In genomic region chr16:67928147-67928546, GRCh38 we compare ENCODE assay signal across 14 cellular contexts. TPM values are rescaled to one million over a fixed set of nuclear protein-coding genes. Genes with fewer than 3 reads are reported as not detected.
DNase-seq lines count a peak whose midpoint lies in the region; ATAC-seq and TF ChIP-seq lines count a peak whose summit lies in the region.
"Had no signal": no experiment of that assay in that cellular context is flagged by ENCODE, and none has a peak within 500 bp of the region (broad histone marks: within the 10 kb centered on the region; RNA-seq: fewer than 3 reads in every experiment).

No MANE protein-coding gene starts in this region.

- peak overlapping the region; percentile 45 for H3K27ac Mint-ChIP-seq in T-helper 2 cell treated with Interferon-gamma antibody and Interleukin-4, amounts not matched to agents 5 μg/mL and 100 μg/mL, for 36 hours
- H3K27ac Mint-ChIP-seq in GM23338 = peak overlapping the region; percentile 82; the same call in 1 of the 2 replicates
- peak overlapping the region in 3 of 5 experiments; percentile 50 to 86 (median 67) for H3K27ac Mint-ChIP-seq in brain
- no peak overlapping the region for H3K27ac Mint-ChIP-seq in neural progenitor cell
- H3K27ac Mint-ChIP-seq: HFFc6 had no signal

- H3K79me2 ChIP-seq in GM23338 (replicated peaks; ENCODE audit: insufficient read depth) (no peaks in the 10 kb centered on the region), neural progenitor cell (ENCODE audit: low read depth) (no peaks in the 10 kb centered on the region)

- no peaks in the 10 kb centered on the region for H3K9me3 Mint-ChIP-seq in T-helper 2 cell treated with Interferon-gamma antibody and Interleukin-4, amounts not matched to agents 5 μg/mL and 100 μg/mL, for 36 hours
- no peaks in the 10 kb centered on the region for H3K9me3 Mint-ChIP-seq in GM23338
- H3K9me3 Mint-ChIP-seq in brain = no peaks in the 10 kb centered on the region
- no peaks in the 10 kb centered on the region for H3K9me3 Mint-ChIP-seq in neural progenitor cell
- H3K9me3 Mint-ChIP-seq: HFFc6 had no signal

- H3K9me2 ChIP-seq in GM23338 (ENCODE audit: insufficient read depth) = no peaks in the 10 kb centered on the region

- H3K4me3 Mint-ChIP-seq in T-helper 2 cell treated with Interferon-gamma antibody and Interleukin-4, amounts not matched to agents 5 μg/mL and 100 μg/mL, for 36 hours = no peak overlapping the region
- H3K4me3 Mint-ChIP-seq in GM23338 (no peak overlapping the region), brain (no peak overlapping the region), neural progenitor cell (peak overlapping the region; percentile 64)
- H3K4me3 Mint-ChIP-seq: HFFc6 had no signal

- H3K4me1 Mint-ChIP-seq in T-helper 2 cell treated with Interferon-gamma antibody and Interleukin-4, amounts not matched to agents 5 μg/mL and 100 μg/mL, for 36 hours (ENCODE audit: low read depth) = peaks cover 2% of the 10 kb centered on the region
- H3K4me1 Mint-ChIP-seq in GM23338 = peaks cover 13% of the 10 kb centered on the region
- peaks cover 16% of the 10 kb centered on the region for H3K4me1 Mint-ChIP-seq in brain
- no peaks in the 10 kb centered on the region for H3K4me1 Mint-ChIP-seq in neural progenitor cell

- H3K4me3 ChIP-seq in GM23338 (no peak overlapping the region), neural progenitor cell (no peak overlapping the region)
- H3K4me3 ChIP-seq: cardiac muscle cell had no signal

- no peaks in the 10 kb centered on the region for H3K9me3 ChIP-seq in neural progenitor cell (ENCODE audit: low read depth)

- H3K4me2 ChIP-seq in GM23338 (no peak overlapping the region), neural progenitor cell (no peak overlapping the region)

- TF ChIP-seq CTCF in GM23338 (conservative IDR thresholded peaks at IDR 0.05; ENCODE audit: low read depth in 2 of 2) (no peak), brain (conservative IDR thresholded peaks at IDR 0.05) (no peak), neural progenitor cell (IDR thresholded peaks at IDR 0.05) (no peak)

- H2AFZ ChIP-seq in GM23338 = no peak overlapping the region
- no peak overlapping the region for H2AFZ ChIP-seq in neural progenitor cell (replicated peaks)

- 0 out of 2 replicates have a peak, but pooled peaks cover 6% of the 10 kb centered on the region for H3F3A ChIP-seq in GM23338 (replicated peaks; ENCODE audit: low read depth)
- H3F3A ChIP-seq in neural progenitor cell (ENCODE audit: low read depth) = no peaks in the 10 kb centered on the region

- H3K36me3 ChIP-seq in GM23338 (ENCODE audit: insufficient read depth) (no peaks in the 10 kb centered on the region), neural progenitor cell (no peaks in the 10 kb centered on the region)

- H3K27ac ChIP-seq in GM23338 (ENCODE audit: low read depth) (no peak overlapping the region), neural progenitor cell (no peak overlapping the region)
- H3K27ac ChIP-seq: cardiac muscle cell, HL-60 had no signal

- H3K4me1 ChIP-seq in GM23338 (ENCODE audit: insufficient read depth) = peaks cover 6% of the 10 kb centered on the region; the same call in 1 of the 2 replicates
- no peaks in the 10 kb centered on the region for H3K4me1 ChIP-seq in neural progenitor cell

- H3K27me3 ChIP-seq in GM23338 (ENCODE audit: insufficient read depth) = no peaks in the 10 kb centered on the region
- no peaks in the 10 kb centered on the region for H3K27me3 ChIP-seq in neural progenitor cell
- H3K27me3 ChIP-seq: cardiac muscle cell had no signal

- H3K27me3 Mint-ChIP-seq in T-helper 2 cell treated with Interferon-gamma antibody and Interleukin-4, amounts not matched to agents 5 μg/mL and 100 μg/mL, for 36 hours (ENCODE audit: low read depth) = no peaks in the 10 kb centered on the region
- H3K27me3 Mint-ChIP-seq in GM23338 (ENCODE audit: insufficient read depth, low read depth, poor library complexity) (peaks cover 14% of the 10 kb centered on the region), brain (no peaks in the 10 kb centered on the region), neural progenitor cell (ENCODE audit: insufficient read depth, low read depth) (peaks cover 8% of the 10 kb centered on the region)

- H3K36me3 Mint-ChIP-seq in T-helper 2 cell treated with Interferon-gamma antibody and Interleukin-4, amounts not matched to agents 5 μg/mL and 100 μg/mL, for 36 hours (ENCODE audit: low read depth) = peaks cover 30% of the 10 kb centered on the region
- peaks cover 7% of the 10 kb centered on the region; the same call in 1 of the 3 replicates for H3K36me3 Mint-ChIP-seq in GM23338 (ENCODE audit: low read depth)
- peaks cover 4% of the 10 kb centered on the region for H3K36me3 Mint-ChIP-seq in brain
- peaks cover 5% of the 10 kb centered on the region for H3K36me3 Mint-ChIP-seq in neural progenitor cell

- H4K20me1 ChIP-seq in GM23338 (replicated peaks; ENCODE audit: insufficient read depth) = no peaks in the 10 kb centered on the region; the same call in none of the 2 replicates
- peaks cover 44% of the 10 kb centered on the region for H4K20me1 ChIP-seq in neural progenitor cell (ENCODE audit: low read depth)

- H3K9ac ChIP-seq in neural progenitor cell = no peak overlapping the region

- no peak for DNase-seq in T-helper 2 cell treated with Interferon-gamma antibody and Interleukin-4, amounts not matched to agents 5 μg/mL and 100 μg/mL, for 36 hours (ENCODE audit: low spot score)
- DNase-seq in T-helper 2 cell = no peak
- DNase-seq in GM23338 (ENCODE audit: low spot score) = no peak
- no peak for DNase-seq in neural progenitor cell (ENCODE audit: low spot score)
- DNase-seq in A172 (ENCODE audit: low spot score) = no peak
- no peak for DNase-seq in DMS53 treated with DMSO at 0.1 percent for 48 hours (lab: John Stamatoyannopoulos, UW; ENCODE audit: unreplicated experiment)
- DNase-seq: NCI-H446 treated with DMSO at 0.1 percent for 48 hours had no signal

- ATAC-seq in GM23338 = no peak
- ATAC-seq in HG03025 (IDR thresholded peaks at IDR 0.05; ENCODE audit: low FRiP score, unreplicated experiment) = no peak

TF ChIP-seq in GM23338, 12 proteins besides CTCF, POLR2A, EP300 and RAD21 (continues in another document):
- TF ChIP-seq POLR2AphosphoS5 (IDR thresholded peaks at IDR 0.05; ENCODE audit: low read depth) (no peak), EZH2 (IDR thresholded peaks at IDR 0.05; ENCODE audit: low read depth, unreplicated experiment) (no peak), CREB1 (CRISPR knock-in tag; IDR thresholded peaks at IDR 0.05; ENCODE audit: low read depth) (no peak), REST (IDR thresholded peaks at IDR 0.05; ENCODE audit: unreplicated experiment) (no peak)

RNA-seq across cellular contexts. Expression of gene CTRL, which starts 3.5 kb away (rescaled TPM):
- total RNA-seq in GM23338 (2014; rRNA removed; shearing (Covaris generic)) = 1.6 and 8.0 TPM in 2 replicates
- polyA plus RNA-seq in GM23338 (2016; fragmentation: Nextera tagmentation; extraction: Ambion mirVana) = 12.8 and 13.0 TPM in 2 replicates
- polyA plus RNA-seq in brain (ENCODE audit: insufficient read depth, low read depth, low replicate concordance) = 1.0 TPM
- total RNA-seq in neural progenitor cell (ENCODE audit: low replicate concordance) = 0.40 and 0.45 TPM in 2 replicates
- 0.33 and 0.96 TPM in 2 replicates for total RNA-seq in A172 (2014; rRNA removed; shearing (Covaris generic))
- total RNA-seq: kidney epithelial cell, urinary bladder had no signal

RNA-seq across cellular contexts. Expression of gene PSMB10, which starts 8.5 kb away (rescaled TPM):
- 27.5 and 35.0 TPM in 2 replicates for total RNA-seq in GM23338 (2014; rRNA removed; shearing (Covaris generic))
- polyA plus RNA-seq in GM23338 (2016; fragmentation: Nextera tagmentation; extraction: Ambion mirVana) (114 and 129 TPM in 2 replicates), brain (ENCODE audit: insufficient read depth, low read depth, low replicate concordance) (77.4 TPM)
- 1.2 and 4.4 TPM in 2 replicates for total RNA-seq in neural progenitor cell (ENCODE audit: low replicate concordance)
- 27.9 and 28.8 TPM in 2 replicates for total RNA-seq in A172 (2014; rRNA removed; shearing (Covaris generic))

RNA-seq across cellular contexts. Expression of gene LCAT, which starts 15.8 kb away (rescaled TPM):
- 17.6 and 18.9 TPM in 2 replicates for total RNA-seq in GM23338 (2014; rRNA removed; shearing (Covaris generic))
- polyA plus RNA-seq in GM23338 (2016; fragmentation: Nextera tagmentation; extraction: Ambion mirVana) (12.4 and 13.7 TPM in 2 replicates), brain (ENCODE audit: insufficient read depth, low read depth, low replicate concordance) (22.1 TPM)
- total RNA-seq in neural progenitor cell (ENCODE audit: low replicate concordance) = 1.5 and 4.9 TPM in 2 replicates
- total RNA-seq in A172 (2014; rRNA removed; shearing (Covaris generic)) = 4.9 and 16.7 TPM in 2 replicates

RNA-seq across cellular contexts. Expression of gene PSKH1, which starts 35.1 kb away (rescaled TPM):
- 22.1 and 23.9 TPM in 2 replicates for total RNA-seq in GM23338 (2014; rRNA removed; shearing (Covaris generic))
- polyA plus RNA-seq in GM23338 (2016; fragmentation: Nextera tagmentation; extraction: Ambion mirVana) (8.3 and 14.3 TPM in 2 replicates), brain (ENCODE audit: insufficient read depth, low read depth, low replicate concordance) (28.0 TPM)
- 13.1 and 30.4 TPM in 2 replicates for total RNA-seq in neural progenitor cell (ENCODE audit: low replicate concordance)
- total RNA-seq in A172 (2014; rRNA removed; shearing (Covaris generic)) = 3.3 and 3.5 TPM in 2 replicates

RNA-seq across cellular contexts. Expression of gene SLC12A4, which starts 40.3 kb away (rescaled TPM):
- total RNA-seq in GM23338 (2014; rRNA removed; shearing (Covaris generic)) = 53.0 and 56.7 TPM in 2 replicates
- polyA plus RNA-seq in GM23338 (2016; fragmentation: Nextera tagmentation; extraction: Ambion mirVana) = 17.6 and 19.9 TPM in 2 replicates
- polyA plus RNA-seq in brain (ENCODE audit: insufficient read depth, low read depth, low replicate concordance) = 28.3 TPM
- total RNA-seq in neural progenitor cell (ENCODE audit: low replicate concordance) = 8.8 and 21.1 TPM in 2 replicates
- 25.1 and 26.6 TPM in 2 replicates for total RNA-seq in A172 (2014; rRNA removed; shearing (Covaris generic))
